Comparison of ENCODE assay signal across 8 cellular contexts in genomic region chr1:228697209-228698016, GRCh38. TPM values are rescaled to one million over a fixed set of nuclear protein-coding genes. Genes with fewer than 3 reads are reported as not detected.
DNase-seq lines count a peak whose midpoint lies in the region; ATAC-seq and TF ChIP-seq lines count a peak whose summit lies in the region.

No MANE protein-coding gene starts in this region.

- no peak overlapping the region for H3K4me2 ChIP-seq in SK-N-SH

- no peak for TF ChIP-seq EP300 in SK-N-SH (IDR thresholded peaks at IDR 0.05; ENCODE audit: borderline replicate concordance in 1 of 2, low read depth in 1 of 2, low read length in 1 of 2)
- peak in 1 of 2 donors; percentile 85 for TF ChIP-seq EP300 in tibial nerve (IDR thresholded peaks at IDR 0.05)

- ATAC-seq in right cardiac atrium (peak; percentile 77 to 84), GM19455 (IDR thresholded peaks at IDR 0.05; ENCODE audit: unreplicated experiment) (no peak), GM18517 (IDR thresholded peaks at IDR 0.05; ENCODE audit: unreplicated experiment) (no peak)

- H3K27ac ChIP-seq in SK-N-SH (ENCODE audit: low read depth in 2 of 2, low read length in 1 of 2), result no peak overlapping the region
- peak overlapping the region; percentile 45 for H3K27ac ChIP-seq in right cardiac atrium (ENCODE audit: low read length)
- H3K27ac ChIP-seq in tibial nerve, result no peak overlapping the region

- no peaks in the 10 kb centered on the region for H3F3A ChIP-seq in SK-N-SH (replicated peaks; ENCODE audit: insufficient read depth)

- H3K9ac ChIP-seq in SK-N-SH, result no peak overlapping the region

- no peaks in the 10 kb centered on the region for H3K27me3 ChIP-seq in SK-N-SH (ENCODE audit: insufficient read depth)
- no peaks in the 10 kb centered on the region for H3K27me3 ChIP-seq in right cardiac atrium (ENCODE audit: control insufficient read depth, insufficient read depth)
- H3K27me3 ChIP-seq in tibial nerve, result no peaks in the 10 kb centered on the region

- H3K4me3 ChIP-seq in SK-N-SH (ENCODE audit: low read depth in 2 of 2, low read length in 1 of 2) (no peak overlapping the region), right cardiac atrium (ENCODE audit: low read length) (no peak overlapping the region), tibial nerve (no peak overlapping the region)

- H3K9me3 ChIP-seq in SK-N-SH, result no peaks in the 10 kb centered on the region
- no peaks in the 10 kb centered on the region for H3K9me3 ChIP-seq in right cardiac atrium (ENCODE audit: control insufficient read depth, low read length)
- peaks cover 0 to 3% (median 0%) of the 10 kb centered on the region in 4 donors for H3K9me3 ChIP-seq in tibial nerve

- H3K36me3 ChIP-seq in SK-N-SH (replicated peaks in 1 of 2; ENCODE audit: control insufficient read depth in 1 of 2, insufficient read depth in 2 of 2, low read length in 1 of 2) (no peaks in the 10 kb centered on the region), tibial nerve (no peaks in the 10 kb centered on the region)

- H3K79me2 ChIP-seq in SK-N-SH (ENCODE audit: insufficient read depth), result no peaks in the 10 kb centered on the region

- H3K4me1 ChIP-seq in SK-N-SH (ENCODE audit: control insufficient read depth in 1 of 2, insufficient read depth in 2 of 2, low read depth in 1 of 2, low read length in 1 of 2), result peaks cover 0 to 4% of the 10 kb centered on the region in 2 experiments; a peak in 1 of 4 replicates
- no peaks in the 10 kb centered on the region for H3K4me1 ChIP-seq in right cardiac atrium (ENCODE audit: control insufficient read depth, insufficient read depth, low read length)
- H3K4me1 ChIP-seq in tibial nerve, result peaks cover 0 to 13% (median 0%) of the 10 kb centered on the region in 4 donors

- TF ChIP-seq CTCF in SK-N-SH (IDR thresholded peaks at IDR 0.05), result no peak
- TF ChIP-seq CTCF in tibial nerve (IDR thresholded peaks at IDR 0.05), result no peak

- DNase-seq in NCI-H345 (lab: John Stamatoyannopoulos, UW) (peak; percentile 36), NCI-H345 treated with DMSO at 0.1 percent for 48 hours (lab: John Stamatoyannopoulos, UW; ENCODE audit: unreplicated experiment) (no peak), SK-N-SH (peak; percentile 37), right cardiac atrium (peak; percentile 82 to 93 (median 82)), tibial nerve (ENCODE audit: low spot score in 2 of 2) (peak; percentile 91 to 93)
- DNase-seq in stimulated activated CD4-positive, alpha-beta T cell treated with anti-CD3 and anti-CD28 coated beads, Interleukin-12 subunit alpha, Interleukin-12 subunit beta, amount 100 ng/mL, for 4 hours, result no peak

- TF ChIP-seq RAD21 in SK-N-SH (IDR thresholded peaks at IDR 0.05; ENCODE audit: low read length), result no peak

- H4K20me1 ChIP-seq in SK-N-SH (ENCODE audit: insufficient read depth), result no peaks in the 10 kb centered on the region

- no peak for TF ChIP-seq POLR2A in tibial nerve (IDR thresholded peaks at IDR 0.05)

- no peak overlapping the region for H2AFZ ChIP-seq in SK-N-SH (ENCODE audit: low read depth)

- POLR2A ChIA-PET in SK-N-SH (lab: Yijun Ruan, JAX), result no interaction called here

- intact Hi-C loops in right cardiac atrium (cut with DNase I), result no loop called here

- CTCF ChIA-PET in SK-N-SH (lab: Yijun Ruan, JAX), result interaction anchor here (0.5 to 1.4 kb wide), 5 partner anchors 37 to 785 kb away, joined by 3 to 6 read pairs (median 4); partner anchors contain the start of gene RHOU

- H3K9me2 ChIP-seq in SK-N-SH, result no peaks in the 10 kb centered on the region

- WGBS in SK-N-SH (ENCODE audit: low lambda C conversion rate), result 40% methylated on average over 6 of the region's 6 CpGs
- WGBS in right cardiac atrium, result 32% methylated on average over 6 of the region's 6 CpGs
- WGBS in tibial nerve, 2 donors, result 37 to 50% methylated on average over 6 of the region's 6 CpGs

TF ChIP-seq in SK-N-SH, 30 proteins besides CTCF, POLR2A, EP300 and RAD21:
- TF ChIP-seq NFIC (IDR thresholded peaks at IDR 0.05; ENCODE audit: borderline replicate concordance) (peak; percentile 56), TEAD4 (IDR thresholded peaks at IDR 0.05; ENCODE audit: borderline replicate concordance, insufficient read depth) (no peak)
TF ChIP-seq in SK-N-SH: peak in this region for 1.

RNA-seq across cellular contexts. Expression of gene RHOU, which starts 37.9 kb away (rescaled TPM):
- polyA plus RNA-seq in SK-N-SH (2012; rRNA removed), result 0.36 and 0.44 TPM in 2 replicates
- polyA plus RNA-seq in SK-N-SH (2012; cell fraction: cytosol; rRNA removed), result 0.57 and 0.62 TPM in 2 replicates
- polyA plus RNA-seq in SK-N-SH (2012; cell fraction: nucleus; rRNA removed), result 0.16 and 0.25 TPM in 2 replicates
- total RNA-seq in right cardiac atrium, result 10 to 100 TPM in 3 of 4 donors, 1 to 10 TPM in 1; 8.1 to 15.1 (median 12.6) TPM
- 5.2 TPM for polyA plus RNA-seq in right cardiac atrium
- total RNA-seq in tibial nerve, result 10 to 100 TPM; 16.5 to 24.5 (median 17.8) TPM

Comparison
In these comparisons a context has a peak if more than half of its experiments do, and no peak if none do; other contexts are left out.
1. DNase-seq: peak in NCI-H345 (single experiment), SK-N-SH (single experiment), right cardiac atrium (3 of 3) and tibial nerve (2 of 2); none in NCI-H345 treated with DMSO at 0.1 percent for 48 hours (single experiment) and stimulated activated CD4-positive, alpha-beta T cell treated with anti-CD3 and anti-CD28 coated beads, Interleukin-12 subunit alpha, Interleukin-12 subunit beta, amount 100 ng/mL, for 4 hours (single experiment).
2. ATAC-seq: peak in right cardiac atrium (2 of 2); none in GM19455 (single experiment) and GM18517 (single experiment).